ENCODE assay signal across 8 cellular contexts in the genomic region with DNA sequence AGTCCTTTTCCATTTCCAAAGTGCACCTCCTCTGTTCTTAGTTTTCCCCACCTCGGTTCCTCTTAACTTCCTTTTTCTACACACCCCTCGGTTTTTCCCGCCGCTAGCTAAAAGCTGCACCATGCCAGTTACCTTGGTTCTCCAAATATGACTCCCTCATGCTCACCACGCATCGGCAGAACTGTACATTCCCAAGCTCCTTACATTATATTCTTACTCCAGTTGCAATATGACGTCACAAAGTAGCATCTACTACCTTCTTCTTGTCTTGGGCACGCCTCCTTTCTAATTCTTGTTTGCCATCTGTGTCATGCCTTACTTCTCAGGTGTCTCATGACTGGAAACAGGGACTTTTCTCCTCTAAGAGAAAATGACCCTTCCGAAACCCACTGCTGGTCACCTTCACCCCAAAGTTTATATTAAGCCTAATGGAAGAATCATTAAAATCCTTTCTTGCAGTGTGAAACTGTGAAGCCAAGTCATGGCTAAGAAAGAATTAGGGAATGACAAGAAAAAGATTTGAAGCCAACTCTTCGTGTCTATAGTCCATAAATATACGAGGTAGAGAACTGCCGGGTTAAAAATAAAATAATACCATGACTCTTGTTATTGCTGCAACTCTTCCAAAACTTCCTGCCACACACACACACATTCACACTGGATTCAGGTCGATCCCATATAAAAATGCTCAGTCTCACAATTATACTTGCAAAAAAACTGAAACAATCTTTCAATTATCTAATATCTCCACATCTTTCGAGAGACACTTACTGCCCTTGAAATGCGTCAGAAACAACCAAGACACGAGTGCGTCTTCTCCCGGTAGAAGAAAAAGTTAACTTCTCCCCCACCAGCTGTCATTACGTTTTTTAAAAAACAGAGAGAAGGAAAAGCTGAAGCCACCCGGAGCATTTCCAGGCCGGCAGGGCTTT. TPM values are rescaled to one million over a fixed set of nuclear protein-coding genes. Genes with fewer than 3 reads are reported as not detected.
DNase-seq lines count a peak whose midpoint lies in the region; ATAC-seq and TF ChIP-seq lines count a peak whose summit lies in the region.

No MANE protein-coding gene starts in this region.

- H3K27ac Mint-ChIP-seq in nephron progenitor cell: peak overlapping the region; percentile 19

- no peaks in the 10 kb centered on the region for H3K9me3 ChIP-seq in ectodermal cell (ENCODE audit: control insufficient read depth, low read length)

- H3K27me3 Mint-ChIP-seq in nephron progenitor cell (ENCODE audit: low read depth, poor library complexity): peaks cover 21% of the 10 kb centered on the region

- ATAC-seq in HG03045 (IDR thresholded peaks at IDR 0.05; ENCODE audit: unreplicated experiment): no peak

- no peak for TF ChIP-seq CTCF in nephron progenitor cell (IDR thresholded peaks at IDR 0.05)

- no peak overlapping the region for H3K27ac ChIP-seq in ectodermal cell (ENCODE audit: insufficient read depth, low read depth, low read length, poor library complexity, severe bottlenecking)

- H3K9me3 Mint-ChIP-seq in nephron progenitor cell: no peaks in the 10 kb centered on the region

- H3K36me3 Mint-ChIP-seq in nephron progenitor cell (ENCODE audit: low read depth): peaks cover 11% of the 10 kb centered on the region

- H3K27me3 ChIP-seq in ectodermal cell (ENCODE audit: control insufficient read depth, insufficient read depth, low read length, poor library complexity, severe bottlenecking): peaks cover 11% of the 10 kb centered on the region

- H3K4me1 Mint-ChIP-seq in nephron progenitor cell: peaks cover 28% of the 10 kb centered on the region

- WGBS in ectodermal cell, 2 experiments: 40% methylated on average over 19 to 21 of the region's 21 CpGs

- peak overlapping the region; percentile 89 for H3K4me3 Mint-ChIP-seq in nephron progenitor cell

- no peaks in the 10 kb centered on the region for H3K36me3 ChIP-seq in ectodermal cell (ENCODE audit: control insufficient read depth, insufficient read depth, low read length)

- peaks cover 7% of the 10 kb centered on the region for H3K4me1 ChIP-seq in ectodermal cell (ENCODE audit: control insufficient read depth, insufficient read depth, low read length)

- H3K4me3 ChIP-seq in ectodermal cell (ENCODE audit: insufficient read depth, low read depth, low read length): peak overlapping the region; percentile 79

- DNase-seq in DMS53 (lab: John Stamatoyannopoulos, UW) (peak; percentile 51), DMS53 treated with DMSO at 0.1 percent for 48 hours (lab: John Stamatoyannopoulos, UW; ENCODE audit: unreplicated experiment) (no peak), RKO (ENCODE audit: low spot score) (peak; percentile 37), nephron progenitor cell (no peak), NCI-H146 (lab: John Stamatoyannopoulos, UW) (no peak), NCI-H2029 treated with DMSO at 0.1 percent for 48 hours (lab: John Stamatoyannopoulos, UW) (no peak)

RNA-seq across cellular contexts. Expression of a gene that starts 1.6 kb away (rescaled TPM):
- polyA plus RNA-seq in ectodermal cell (2013, experiment 1 of 4): 21.8 TPM
- 24.6 TPM for polyA plus RNA-seq in ectodermal cell (2013, experiment 2 of 4)
- polyA plus RNA-seq in ectodermal cell (2013, experiment 3 of 4): 18.9 TPM
- polyA plus RNA-seq in ectodermal cell (2013, experiment 4 of 4): 19.9 TPM

RNA-seq across cellular contexts. Expression of a gene that starts 28.7 kb away (rescaled TPM):
- 26.2 TPM for polyA plus RNA-seq in ectodermal cell (2013, experiment 1 of 4)
- 21.4 TPM for polyA plus RNA-seq in ectodermal cell (2013, experiment 2 of 4)
- polyA plus RNA-seq in ectodermal cell (2013, experiment 3 of 4): 15.1 TPM
- 16.7 TPM for polyA plus RNA-seq in ectodermal cell (2013, experiment 4 of 4)

Comparison
In these comparisons a context has a peak if more than half of its experiments do, and no peak if none do; other contexts are left out.
1. DNase-seq: peak in DMS53 (single experiment) and RKO (single experiment); none in DMS53 treated with DMSO at 0.1 percent for 48 hours (single experiment), nephron progenitor cell (single experiment), NCI-H146 (single experiment) and NCI-H2029 treated with DMSO at 0.1 percent for 48 hours (single experiment).